In genomic region chr4:40439519-40439918, GRCh38 we compare ENCODE assay signal across 22 cellular contexts.
"Had no signal": no experiment of that assay in that cellular context is flagged by ENCODE, and none has a peak within 500 bp of the region (broad histone marks: within the 10 kb centered on the region; RNA-seq: fewer than 3 reads in every experiment).

No MANE protein-coding gene starts in this region.

- H3K27ac ChIP-seq: gastrocnemius medialis, pancreas, prostate gland, testis had no signal

- H3K27me3 ChIP-seq: gastrocnemius medialis, pancreas, testis had no signal

- H3K36me3 Mint-ChIP-seq: naive B cell had no signal

- H3K27me3 Mint-ChIP-seq: naive B cell had no signal

- H3K27ac Mint-ChIP-seq: naive B cell had no signal

- H3K4me3 ChIP-seq: gastrocnemius medialis, pancreas, prostate gland, skin epidermis had no signal

- DNase-seq: activated CD4-positive, alpha-beta T cell treated with anti-CD3 and anti-CD28 coated beads, Interleukin-2, amount 50 U/mL, for 1 hour; activated CD8-positive, alpha-beta memory T cell treated with anti-CD3 and anti-CD28 coated beads for 24 hours; activated effector memory CD4-positive, alpha-beta T cell treated with Interleukin-2 at 50 U/mL for 16 hours; activated naive CD4-positive, alpha-beta T cell treated with anti-CD3 and anti-CD28 coated beads, Interleukin-2, amount 50 U/mL, for 16 hours; anterior cingulate cortex; effector CD8-positive, alpha-beta T cell; gastrocnemius medialis; glutamatergic neuron; left ventricle myocardium superior; naive B cell; nucleus accumbens; pancreas; retina; stimulated activated CD4-positive, alpha-beta T cell treated with anti-CD3 and anti-CD28 coated beads, Interleukin-12 subunit alpha, Interleukin-12 subunit beta, amount 100 ng/mL, for 4 hours; stimulated activated CD4-positive, alpha-beta T cell treated with anti-CD3 and anti-CD28 coated beads, Interleukin-4, amount 100 ng/mL, for 1 hour; stimulated activated naive CD8-positive, alpha-beta T cell treated with anti-CD3 and anti-CD28 coated beads, Interleukin-15, Interleukin-2, amounts not matched to agents 100 U/mL and 50 U/mL, for 24 hours; testis; trophoblast cell had no signal

- H3K4me1 Mint-ChIP-seq: central memory CD8-positive, alpha-beta T cell; naive B cell had no signal

- H3K9me3 ChIP-seq: gastrocnemius medialis, pancreas, prostate gland, testis had no signal

- H3K9me3 Mint-ChIP-seq: central memory CD8-positive, alpha-beta T cell had no signal

- H3K36me3 ChIP-seq: gastrocnemius medialis had no signal

- H3K4me1 ChIP-seq: gastrocnemius medialis, prostate gland, testis had no signal

- H3K4me3 Mint-ChIP-seq: central memory CD8-positive, alpha-beta T cell; naive B cell had no signal

- ATAC-seq: gastrocnemius medialis; left ventricle myocardium superior; pancreas; sciatic nerve; stimulated activated naive CD8-positive, alpha-beta T cell treated with anti-CD3 and anti-CD28 coated beads, Interleukin-15, Interleukin-2, amounts not matched to agents 100 U/mL and 50 U/mL, for 24 hours had no signal
